1 cellular context compared by ENCODE assay signal in the genomic region with DNA sequence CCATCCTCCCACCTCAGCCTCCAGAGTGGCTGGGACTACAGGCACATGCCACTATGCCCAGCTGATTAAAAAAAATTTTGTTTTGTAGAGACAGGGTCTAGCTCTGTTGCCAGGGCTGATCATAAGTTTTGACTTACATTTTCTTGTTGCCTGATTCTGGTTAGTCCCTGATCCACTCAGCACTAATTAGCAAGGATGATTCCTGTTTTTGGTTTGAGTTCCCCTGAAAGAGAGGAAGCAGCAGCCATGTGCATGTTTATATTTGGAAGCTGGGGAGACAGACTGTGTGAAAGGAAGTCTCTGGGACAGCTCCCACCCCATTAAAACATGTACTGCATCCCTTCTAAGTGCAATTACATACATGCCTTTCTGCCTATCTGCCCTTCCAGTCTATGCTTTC.
TF ChIP-seq lines count a peak whose summit lies in the region.

No MANE protein-coding gene starts in this region.

TF ChIP-seq in IMR-90, 13 proteins besides CTCF, POLR2A, EP300 and RAD21:
- TF ChIP-seq ELK1 (IDR thresholded peaks at IDR 0.05; ENCODE audit: borderline replicate concordance, low read depth, low read length) (no peak), NFE2L2 (IDR thresholded peaks at IDR 0.05; ENCODE audit: low read depth, low read length) (no peak), MAFK (IDR thresholded peaks at IDR 0.05; ENCODE audit: low read depth, low read length) (no peak), RFX5 (IDR thresholded peaks at IDR 0.05; ENCODE audit: low read depth, low read length) (no peak), MAZ (IDR thresholded peaks at IDR 0.05; ENCODE audit: borderline replicate concordance, low read depth, low read length) (no peak), FOS (IDR thresholded peaks at IDR 0.05; ENCODE audit: low read depth, low read length) (no peak), RCOR1 (IDR thresholded peaks at IDR 0.05; ENCODE audit: insufficient replicate concordance, low read length) (no peak), SMC3 (IDR thresholded peaks at IDR 0.05; ENCODE audit: low read depth, low read length) (no peak), CEBPB (IDR thresholded peaks at IDR 0.05; ENCODE audit: low read depth, low read length) (no peak)
- TF ChIP-seq, protein P1, sequence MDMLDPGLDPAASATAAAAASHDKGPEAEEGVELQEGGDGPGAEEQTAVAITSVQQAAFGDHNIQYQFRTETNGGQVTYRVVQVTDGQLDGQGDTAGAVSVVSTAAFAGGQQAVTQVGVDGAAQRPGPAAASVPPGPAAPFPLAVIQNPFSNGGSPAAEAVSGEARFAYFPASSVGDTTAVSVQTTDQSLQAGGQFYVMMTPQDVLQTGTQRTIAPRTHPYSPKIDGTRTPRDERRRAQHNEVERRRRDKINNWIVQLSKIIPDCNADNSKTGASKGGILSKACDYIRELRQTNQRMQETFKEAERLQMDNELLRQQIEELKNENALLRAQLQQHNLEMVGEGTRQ (IDR thresholded peaks at IDR 0.05; ENCODE audit: low read depth, low read length), result no peak
